ENCODE assay signal across 1 cellular context in the genomic region with DNA sequence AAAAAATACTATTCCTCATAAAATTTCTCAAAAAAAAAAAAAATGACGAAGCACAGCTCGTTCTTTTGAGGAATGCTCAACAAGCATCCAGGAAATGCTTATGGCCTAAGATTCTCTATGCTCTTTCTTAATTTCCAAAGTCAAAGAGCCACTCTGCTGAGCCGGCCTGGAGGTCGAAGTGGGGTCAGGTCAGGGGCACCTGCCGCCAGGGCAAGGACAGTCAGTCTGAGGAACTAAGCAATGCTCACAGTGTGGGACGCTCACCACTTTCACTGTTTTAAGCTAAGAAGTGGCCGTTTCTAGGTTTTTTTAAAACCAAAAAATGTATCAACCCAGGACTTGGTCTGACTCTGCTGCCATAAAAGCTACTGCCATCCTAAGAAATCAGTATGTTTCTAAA.
TF ChIP-seq lines count a peak whose summit lies in the region.

No MANE protein-coding gene starts in this region.

TF ChIP-seq in HepG2, 621 proteins besides CTCF, POLR2A, EP300 and RAD21:
- TF ChIP-seq ATF1 (CRISPR knock-in tag; IDR thresholded peaks at IDR 0.05): no peak
- TF ChIP-seq NR2F1 (CRISPR knock-in tag; IDR thresholded peaks at IDR 0.05): peak; percentile 14 to 30; a peak in 1 of 4 replicates
- peak; percentile 57 for TF ChIP-seq RARA (CRISPR knock-in tag; IDR thresholded peaks at IDR 0.05)
- no peak for TF ChIP-seq PPARG (CRISPR knock-in tag; conservative IDR thresholded peaks at IDR 0.05)
- TF ChIP-seq BCL6 (CRISPR knock-in tag; IDR thresholded peaks at IDR 0.05): 0 out of 2 replicates have a peak, but pooled peaks have one; percentile 37
- TF ChIP-seq NR2F6 (IDR thresholded peaks at IDR 0.05): peak; percentile 38; the same call in 1 of the 2 replicates
- no peak for TF ChIP-seq NR2F6 (CRISPR knock-in tag; IDR thresholded peaks at IDR 0.05)
TF ChIP-seq in HepG2: peak in this region for 4.
